Comparison of ENCODE assay signal across 1 cellular context in the genomic region with DNA sequence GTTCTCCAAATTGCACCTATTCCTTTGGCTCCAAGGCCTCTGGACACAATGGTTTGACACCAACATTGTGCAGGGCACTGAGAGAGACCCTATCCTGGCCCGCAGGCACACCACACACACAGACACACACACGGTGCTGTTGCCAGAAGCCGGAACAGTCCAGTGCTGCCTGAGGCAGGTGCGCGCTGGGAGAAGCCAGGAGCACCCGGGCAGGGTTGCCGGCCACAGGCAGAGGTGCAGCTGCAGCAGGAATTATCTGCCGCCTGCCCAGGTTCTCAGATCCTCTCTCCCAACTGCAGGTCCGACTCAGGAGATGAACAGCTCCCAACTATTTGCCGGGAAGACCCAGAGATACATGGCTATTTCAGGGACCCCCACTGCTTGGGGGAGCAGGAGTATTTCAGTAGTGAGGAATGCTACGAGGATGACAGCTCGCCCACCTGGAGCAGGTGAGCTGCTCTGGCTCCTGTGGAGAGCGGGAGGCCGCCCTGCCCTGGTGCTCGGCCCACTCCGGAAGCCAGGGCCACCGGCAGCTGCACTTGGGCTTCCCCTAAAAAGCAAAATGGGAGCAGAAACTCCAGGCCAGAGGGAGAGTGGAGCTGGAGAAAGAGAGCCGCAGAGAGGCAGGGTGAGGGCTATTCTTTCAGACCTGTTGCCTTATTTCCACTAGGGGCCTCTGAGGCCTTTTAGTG.
TF ChIP-seq lines count a peak whose summit lies in the region.

No MANE protein-coding gene starts in this region.

TF ChIP-seq in IMR-90, 13 proteins besides CTCF, POLR2A, EP300 and RAD21:
- TF ChIP-seq BHLHE40 (IDR thresholded peaks at IDR 0.05; ENCODE audit: low read depth, low read length): no peak
- TF ChIP-seq SMC3 (IDR thresholded peaks at IDR 0.05; ENCODE audit: low read depth, low read length): no peak
- TF ChIP-seq CHD1 (IDR thresholded peaks at IDR 0.05; ENCODE audit: low read depth, low read length): no peak
- TF ChIP-seq NFE2L2 (IDR thresholded peaks at IDR 0.05; ENCODE audit: low read depth, low read length): no peak
- no peak for TF ChIP-seq MAZ (IDR thresholded peaks at IDR 0.05; ENCODE audit: borderline replicate concordance, low read depth, low read length)
- no peak for TF ChIP-seq CEBPB (IDR thresholded peaks at IDR 0.05; ENCODE audit: low read depth, low read length)
- TF ChIP-seq, protein P1, sequence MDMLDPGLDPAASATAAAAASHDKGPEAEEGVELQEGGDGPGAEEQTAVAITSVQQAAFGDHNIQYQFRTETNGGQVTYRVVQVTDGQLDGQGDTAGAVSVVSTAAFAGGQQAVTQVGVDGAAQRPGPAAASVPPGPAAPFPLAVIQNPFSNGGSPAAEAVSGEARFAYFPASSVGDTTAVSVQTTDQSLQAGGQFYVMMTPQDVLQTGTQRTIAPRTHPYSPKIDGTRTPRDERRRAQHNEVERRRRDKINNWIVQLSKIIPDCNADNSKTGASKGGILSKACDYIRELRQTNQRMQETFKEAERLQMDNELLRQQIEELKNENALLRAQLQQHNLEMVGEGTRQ (IDR thresholded peaks at IDR 0.05; ENCODE audit: low read depth, low read length): no peak
- TF ChIP-seq MXI1 (IDR thresholded peaks at IDR 0.05; ENCODE audit: borderline replicate concordance, low read depth, low read length): no peak
- TF ChIP-seq FOS (IDR thresholded peaks at IDR 0.05; ENCODE audit: low read depth, low read length): no peak
- TF ChIP-seq RFX5 (IDR thresholded peaks at IDR 0.05; ENCODE audit: low read depth, low read length): no peak
- TF ChIP-seq RCOR1 (IDR thresholded peaks at IDR 0.05; ENCODE audit: insufficient replicate concordance, low read length): no peak
- TF ChIP-seq MAFK (IDR thresholded peaks at IDR 0.05; ENCODE audit: low read depth, low read length): no peak
- TF ChIP-seq, protein P2, sequence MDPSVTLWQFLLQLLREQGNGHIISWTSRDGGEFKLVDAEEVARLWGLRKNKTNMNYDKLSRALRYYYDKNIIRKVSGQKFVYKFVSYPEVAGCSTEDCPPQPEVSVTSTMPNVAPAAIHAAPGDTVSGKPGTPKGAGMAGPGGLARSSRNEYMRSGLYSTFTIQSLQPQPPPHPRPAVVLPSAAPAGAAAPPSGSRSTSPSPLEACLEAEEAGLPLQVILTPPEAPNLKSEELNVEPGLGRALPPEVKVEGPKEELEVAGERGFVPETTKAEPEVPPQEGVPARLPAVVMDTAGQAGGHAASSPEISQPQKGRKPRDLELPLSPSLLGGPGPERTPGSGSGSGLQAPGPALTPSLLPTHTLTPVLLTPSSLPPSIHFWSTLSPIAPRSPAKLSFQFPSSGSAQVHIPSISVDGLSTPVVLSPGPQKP (IDR thresholded peaks at IDR 0.05; ENCODE audit: borderline replicate concordance, low read depth, low read length): no peak
